ENCODE assay signal across 22 cellular contexts in the genomic region with DNA sequence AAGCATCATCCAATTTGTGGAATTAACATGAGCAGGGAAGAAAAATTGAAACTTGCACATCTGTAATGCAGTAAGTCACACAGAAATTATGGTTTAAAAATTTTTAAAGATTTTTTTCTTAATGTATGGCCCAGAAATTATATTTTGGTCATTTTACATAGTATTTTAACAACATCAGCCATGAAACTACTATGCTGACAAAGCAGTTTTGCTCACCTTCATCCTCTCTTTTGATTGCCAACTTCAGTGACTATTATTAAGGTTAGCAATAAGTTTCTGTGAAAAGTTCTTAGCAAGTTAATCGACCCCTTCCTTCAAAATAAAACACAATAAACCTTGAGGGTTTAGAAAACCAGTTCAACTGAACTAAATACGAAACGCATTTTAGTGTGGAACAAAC.
DNase-seq lines count a peak whose midpoint lies in the region; ATAC-seq, FAIRE-seq and TF ChIP-seq lines count a peak whose summit lies in the region.
"Had no signal": no experiment of that assay in that cellular context is flagged by ENCODE, and none has a peak within 500 bp of the region (broad histone marks: within the 10 kb centered on the region; RNA-seq: fewer than 3 reads in every experiment).

No MANE protein-coding gene starts in this region.

- H3K4me1 Mint-ChIP-seq in GM23338 (peaks cover 9% of the 10 kb centered on the region), WTC11 (peaks cover 10% of the 10 kb centered on the region)
- H3K4me1 Mint-ChIP-seq: B cell had no signal

- H3K4me3 ChIP-seq in A549 (no peak overlapping the region), GM23338 (no peak overlapping the region), H1 (ENCODE audit: extremely low read depth in 1 of 4, insufficient read depth in 2 of 4, low read depth in 3 of 4, low read length in 4 of 4) (no peak overlapping the region)
- H3K4me3 ChIP-seq: BLaER1 treated with 17β-estradiol and CSF1 and Interleukin-3, amounts not matched to agents 10 nM and 100 nM had no signal

- no peak overlapping the region for H3K23ac ChIP-seq in H1 (ENCODE audit: insufficient read length)

- H3K4me2 ChIP-seq in A549 (no peak overlapping the region), GM23338 (no peak overlapping the region), H1 (ENCODE audit: insufficient read depth in 1 of 2, low read depth in 2 of 2, low read length in 2 of 2) (no peak overlapping the region)

- no peak overlapping the region for H3K9ac ChIP-seq in H1 (replicated peaks in 1 of 4; ENCODE audit: extremely low read depth in 1 of 4, low read depth in 3 of 4, low read length in 3 of 4)
- H3K9ac ChIP-seq: BLaER1 treated with 17β-estradiol and CSF1 and Interleukin-3, amounts not matched to agents 10 nM and 100 nM had no signal

- no peak overlapping the region for H2AK5ac ChIP-seq in H1 (ENCODE audit: low read depth, low read length)

- no peaks in the 10 kb centered on the region for H3K27me3 ChIP-seq in GM23338 (ENCODE audit: insufficient read depth)
- no peaks in the 10 kb centered on the region for H3K27me3 ChIP-seq in H1 (replicated peaks in 1 of 4; ENCODE audit: control insufficient read depth in 3 of 4, extremely low read depth in 1 of 4, insufficient read depth in 3 of 4, low read length in 3 of 4)
- H3K27me3 ChIP-seq: BLaER1 treated with 17β-estradiol and CSF1 and Interleukin-3, amounts not matched to agents 10 nM and 100 nM had no signal

- no peak overlapping the region for H2BK15ac ChIP-seq in H1 (ENCODE audit: low read length)

- CTCF ChIA-PET in A549 (lab: Yijun Ruan, JAX) = no interaction called here
- CTCF ChIA-PET in WTC11 (lab: Charles Lee) = no interaction called here
- CTCF ChIA-PET in H1 (lab: Charles Lee; ENCODE audit: partially characterized antibody) = no interaction called here

- POLR2A ChIA-PET in A549 (lab: Yijun Ruan, JAX) (no interaction called here), WTC11 (lab: Charles Lee) (no interaction called here), H1 (lab: Charles Lee; ENCODE audit: partially characterized antibody) (no interaction called here)

- H2BK5ac ChIP-seq in H1 (ENCODE audit: low read depth, low read length) = no peak overlapping the region

- H3K27me3 Mint-ChIP-seq in GM23338 (ENCODE audit: insufficient read depth, low read depth, poor library complexity) (no peaks in the 10 kb centered on the region), WTC11 (ENCODE audit: low read depth) (no peaks in the 10 kb centered on the region)
- H3K27me3 Mint-ChIP-seq: B cell; CD4-positive, alpha-beta T cell had no signal

- no peak for FAIRE-seq in A549 (lab: Jason Lieb, UNC)
- no peak for FAIRE-seq in H1 (lab: Jason Lieb, UNC)
- FAIRE-seq: D721Med, G401.6, GM12891, GM19239 had no signal

- TF ChIP-seq EP300 in A549 (IDR thresholded peaks at IDR 0.05) (no peak), H1 (IDR thresholded peaks at IDR 0.05; ENCODE audit: borderline replicate concordance in 1 of 2, low read depth in 2 of 2, low read length in 2 of 2) (no peak)

- H4K20me1 ChIP-seq in GM23338 (replicated peaks; ENCODE audit: insufficient read depth) = no peaks in the 10 kb centered on the region
- H4K20me1 ChIP-seq in H1 (replicated peaks in 1 of 2; ENCODE audit: control insufficient read depth in 1 of 2, insufficient read depth in 2 of 2, low read length in 2 of 2) = no peaks in the 10 kb centered on the region
- H4K20me1 ChIP-seq: BLaER1 treated with 17β-estradiol and CSF1 and Interleukin-3, amounts not matched to agents 10 nM and 100 nM had no signal

- H3F3A ChIP-seq in GM23338 (replicated peaks; ENCODE audit: low read depth) = no peaks in the 10 kb centered on the region

- H2AFZ ChIP-seq in GM23338 = no peak overlapping the region
- no peak overlapping the region for H2AFZ ChIP-seq in H1 (ENCODE audit: low read length)

- no peak overlapping the region for H4K5ac ChIP-seq in H1 (ENCODE audit: insufficient read length, low read depth, low read length)

- no peaks in the 10 kb centered on the region for H3K36me3 Mint-ChIP-seq in GM23338 (ENCODE audit: low read depth)
- H3K36me3 Mint-ChIP-seq in WTC11 = peaks cover 3% of the 10 kb centered on the region
- H3K36me3 Mint-ChIP-seq: CD8-positive, alpha-beta T cell had no signal

- WGBS in A549 (ENCODE audit: missing lambda C conversion rate) = 10% methylated on average over 3 of the region's 3 CpGs
- WGBS in H1 (ENCODE audit: extremely low coverage in 1 of 2, insufficient coverage in 1 of 2, insufficient read length in 1 of 2, insufficient replicate concordance in 2 of 2, low coverage in 1 of 2, low lambda C conversion rate in 2 of 2, missing lambda C conversion rate in 1 of 2), 2 experiments = 83% methylated on average over 3 of the region's 3 CpGs; no CpG with 5 or more reads in 1 of the 2 experiments

- H2BK12ac ChIP-seq in H1 (ENCODE audit: low read depth, low read length) = no peak overlapping the region

- DNase-seq in A549 (ENCODE audit: low read depth in 1 of 2, low spot score in 1 of 2) = no peak
- DNase-seq in GM23338 (ENCODE audit: low spot score) = no peak
- no peak for DNase-seq in WTC11 (ENCODE audit: low spot score)
- no peak for DNase-seq in H1 (ENCODE audit: low read depth in 1 of 2, low spot score in 2 of 2)
- no peak for DNase-seq in RKO (ENCODE audit: low spot score)
- no peak for DNase-seq in NCI-H526 (lab: John Stamatoyannopoulos, UW)
- DNase-seq in effector CD4-positive, alpha-beta T cell = no peak
- DNase-seq: 8988T; AML-193; Caco-2; Calu3; CD4-positive, alpha-beta T cell; CD8-positive, alpha-beta T cell; DMS79 treated with DMSO at 0.1 percent for 48 hours; GF-D8 had no signal

- no peak overlapping the region for H3K4ac ChIP-seq in H1 (replicated peaks; ENCODE audit: insufficient read length, low read depth, low read length)

- H3K27ac Mint-ChIP-seq in GM23338 = peak overlapping the region; percentile 79
- peak overlapping the region; percentile 62; the same call in 1 of the 2 replicates for H3K27ac Mint-ChIP-seq in WTC11
- H3K27ac Mint-ChIP-seq: B cell; CD4-positive, alpha-beta T cell; CD8-positive, alpha-beta T cell had no signal

- ATAC-seq in A549 (no peak), GM23338 (no peak), WTC11 (no peak)
- ATAC-seq: CD8-positive, alpha-beta T cell had no signal

- H3K23me2 ChIP-seq in H1 (ENCODE audit: low read depth, low read length) = no peaks in the 10 kb centered on the region

- H3K79me1 ChIP-seq in H1 (ENCODE audit: low read depth, low read length) = no peaks in the 10 kb centered on the region

- H3K4me3 Mint-ChIP-seq in GM23338 (no peak overlapping the region), WTC11 (no peak overlapping the region)
- H3K4me3 Mint-ChIP-seq: B cell; CD4-positive, alpha-beta T cell; CD8-positive, alpha-beta T cell had no signal

- H3K9me2 ChIP-seq in GM23338 (ENCODE audit: insufficient read depth) = peaks cover 3% of the 10 kb centered on the region; the same call in 1 of the 2 replicates

- no peak overlapping the region for H2BK20ac ChIP-seq in H1 (ENCODE audit: low read length)

- H3K36me3 ChIP-seq in GM23338 (ENCODE audit: insufficient read depth) = no peaks in the 10 kb centered on the region
- H3K36me3 ChIP-seq in H1 (ENCODE audit: control insufficient read depth in 2 of 4, insufficient read depth in 4 of 4, low read length in 3 of 4) = no peaks in the 10 kb centered on the region
- H3K36me3 ChIP-seq: BLaER1 treated with 17β-estradiol and CSF1 and Interleukin-3, amounts not matched to agents 10 nM and 100 nM had no signal

- H3K14ac ChIP-seq in H1 (ENCODE audit: insufficient read length) = no peak overlapping the region

- no peaks in the 10 kb centered on the region for H3K79me2 ChIP-seq in GM23338 (replicated peaks; ENCODE audit: insufficient read depth)
- no peaks in the 10 kb centered on the region for H3K79me2 ChIP-seq in H1 (ENCODE audit: control insufficient read depth in 1 of 2, insufficient read depth in 2 of 2, low read length in 2 of 2)

- TF ChIP-seq CTCF in A549 (IDR thresholded peaks at IDR 0.05) = no peak
- TF ChIP-seq CTCF in GM23338 (conservative IDR thresholded peaks at IDR 0.05; ENCODE audit: low read depth in 2 of 2) = no peak
- no peak for TF ChIP-seq CTCF in WTC11 (IDR thresholded peaks at IDR 0.05)
- no peak for TF ChIP-seq CTCF in H1 (IDR thresholded peaks at IDR 0.05; ENCODE audit: control extremely low read depth in 1 of 3, insufficient read depth in 1 of 3, low read depth in 1 of 3, low read length in 3 of 3)

- H3K27ac ChIP-seq in A549 (no peak overlapping the region), GM23338 (ENCODE audit: low read depth) (no peak overlapping the region), H1 (ENCODE audit: low read depth, low read length) (no peak overlapping the region)
- H3K27ac ChIP-seq: BLaER1 treated with 17β-estradiol and CSF1 and Interleukin-3, amounts not matched to agents 10 nM and 100 nM; C4-2B had no signal

- H3K18ac ChIP-seq in H1 (ENCODE audit: extremely low read depth, low read length) = no peak overlapping the region

- no peak overlapping the region for H3K56ac ChIP-seq in H1 (replicated peaks; ENCODE audit: insufficient read length, low read depth, low read length)

- TF ChIP-seq POLR2A in A549 (IDR thresholded peaks at IDR 0.05; ENCODE audit: low read length) (no peak), H1 (IDR thresholded peaks at IDR 0.05; ENCODE audit: control extremely low read depth in 1 of 2, low read depth in 2 of 2, low read length in 2 of 2) (no peak)

- H3K9me3 ChIP-seq in A549 (no peaks in the 10 kb centered on the region), H1 (ENCODE audit: insufficient read depth in 2 of 2, low read depth in 1 of 2, low read length in 1 of 2) (no peaks in the 10 kb centered on the region)
- H3K9me3 ChIP-seq: BLaER1 treated with 17β-estradiol and CSF1 and Interleukin-3, amounts not matched to agents 10 nM and 100 nM; Caco-2 had no signal

- H3K4me1 ChIP-seq in A549 (no peaks in the 10 kb centered on the region), GM23338 (ENCODE audit: insufficient read depth) (no peaks in the 10 kb centered on the region), H1 (replicated peaks in 1 of 4; ENCODE audit: control insufficient read depth in 3 of 4, insufficient read depth in 4 of 4, low read length in 3 of 4) (no peaks in the 10 kb centered on the region)
- H3K4me1 ChIP-seq: Caco-2 had no signal

- no peak overlapping the region for H4K8ac ChIP-seq in H1 (ENCODE audit: extremely low read depth, insufficient read depth, low read length)

- H3K9me3 Mint-ChIP-seq in GM23338 (peaks cover 4% of the 10 kb centered on the region), WTC11 (peaks cover 4% of the 10 kb centered on the region)

- no peak overlapping the region for H2BK120ac ChIP-seq in H1 (replicated peaks; ENCODE audit: low read depth, low read length)

- no peak overlapping the region for H4K91ac ChIP-seq in H1 (replicated peaks; ENCODE audit: insufficient read length, low read length)

- TF ChIP-seq RAD21 in A549 (conservative IDR thresholded peaks at IDR 0.05 in 1 of 2, IDR thresholded peaks at IDR 0.05 in 1 of 2) = no peak
- no peak for TF ChIP-seq RAD21 in H1 (IDR thresholded peaks at IDR 0.05 in 1 of 2, conservative IDR thresholded peaks at IDR 0.05 in 1 of 2; ENCODE audit: low read depth in 2 of 2, low read length in 2 of 2)

TF ChIP-seq in GM23338, 12 proteins besides CTCF, POLR2A, EP300 and RAD21 (continues in another document):
- TF ChIP-seq NANOG (IDR thresholded peaks at IDR 0.05; ENCODE audit: borderline replicate concordance) = no peak

TF ChIP-seq in WTC11, 78 proteins besides CTCF, POLR2A, EP300 and RAD21 (continues in another document):
- TF ChIP-seq TEAD1 (CRISPR knock-in tag; IDR thresholded peaks at IDR 0.05) = no peak

TF ChIP-seq in H1, 55 proteins besides CTCF, POLR2A, EP300 and RAD21 (continues in another document):
- TF ChIP-seq POLR2AphosphoS5 (IDR thresholded peaks at IDR 0.05; ENCODE audit: low read depth, low read length) = no peak
